25 cellular contexts compared by ENCODE assay signal in the genomic region with DNA sequence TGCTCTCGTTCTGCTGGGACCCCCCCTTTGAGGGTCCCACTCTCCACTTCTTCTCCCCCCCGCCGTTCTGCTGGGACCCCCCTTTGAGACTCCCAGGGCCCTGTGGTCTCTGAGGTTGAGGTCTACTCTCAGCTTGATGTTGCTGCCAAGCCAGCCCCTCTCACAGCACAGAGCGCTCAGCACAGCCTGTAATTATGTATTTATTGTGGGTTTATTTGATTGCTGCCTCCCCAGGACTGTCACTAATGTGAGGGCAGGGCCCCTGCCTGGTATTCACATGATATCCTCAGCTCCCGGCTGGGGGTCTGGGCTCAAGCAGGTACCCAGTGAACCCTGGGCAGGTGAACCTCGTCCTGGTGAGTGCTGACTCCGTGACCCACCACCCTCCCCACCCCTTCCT. TPM values are rescaled to one million over a fixed set of nuclear protein-coding genes. Genes with fewer than 3 reads are reported as not detected.
DNase-seq lines count a peak whose midpoint lies in the region; ATAC-seq, FAIRE-seq and TF ChIP-seq lines count a peak whose summit lies in the region.
"Had no signal": no experiment of that assay in that cellular context is flagged by ENCODE, and none has a peak within 500 bp of the region (broad histone marks: within the 10 kb centered on the region; RNA-seq: fewer than 3 reads in every experiment).

No MANE protein-coding gene starts in this region.

- TF ChIP-seq CTCF in H1 (IDR thresholded peaks at IDR 0.05; ENCODE audit: control extremely low read depth in 1 of 3, insufficient read depth in 1 of 3, low read depth in 1 of 3, low read length in 3 of 3): no peak

- ATAC-seq in stimulated activated memory B cell treated with anti-CD40 and anti-IgM and Interleukin-4, amounts not matched to agents 10 μg/mL and 1 μg/mL and 100 μg/mL, for 72 hours: no peak
- ATAC-seq in activated T-helper 17 cell treated with anti-CD3 and anti-CD28 coated beads, Interleukin-2, amount 50 U/mL, for 72 hours (replicated peaks): no peak
- no peak for ATAC-seq in left ventricle myocardium superior
- ATAC-seq: GM23338, K562, Right ventricle myocardium inferior had no signal

- DNase-seq in NCI-H2227 (lab: John Stamatoyannopoulos, UW; ENCODE audit: unreplicated experiment) (peak; percentile 56), H1 (ENCODE audit: low read depth in 1 of 2, low spot score in 2 of 2) (no peak), NCI-H1436 treated with DMSO at 0.1 percent for 48 hours (lab: John Stamatoyannopoulos, UW) (no peak), left ventricle myocardium superior (no peak)
- DNase-seq: CD4-positive, alpha-beta T cell; NCI-H1694; NCI-H2029 treated with DMSO at 0.1 percent for 48 hours; NCI-H2171; NCI-H524; NCI-H774; PC-9 had no signal

- no peak overlapping the region for H3K4me2 ChIP-seq in H1 (ENCODE audit: insufficient read depth in 1 of 2, low read depth in 2 of 2, low read length in 2 of 2)
- H3K4me2 ChIP-seq: BLaER1, GM23338, PC-9 had no signal

- H4K8ac ChIP-seq in H1 (ENCODE audit: extremely low read depth, insufficient read depth, low read length): peak overlapping the region; percentile 38; the same call in 1 of the 2 replicates

- intact Hi-C loops in left ventricle myocardium superior (cut with micrococcal nuclease): no loop called here

- H2AFZ ChIP-seq in H1 (ENCODE audit: low read length): no peak overlapping the region
- H2AFZ ChIP-seq: GM23338, PC-9 had no signal

- peaks cover 0 to 2% of the 10 kb centered on the region in 2 experiments for H4K20me1 ChIP-seq in H1 (replicated peaks in 1 of 2; ENCODE audit: control insufficient read depth in 1 of 2, insufficient read depth in 2 of 2, low read length in 2 of 2)
- H4K20me1 ChIP-seq: BLaER1 had no signal

- H2BK15ac ChIP-seq in H1 (ENCODE audit: low read length): no peak overlapping the region

- H3K27ac ChIP-seq in KOPT-K1 (ENCODE audit: low read depth, low read length, poor library complexity, severe bottlenecking) (peak overlapping the region; percentile 30), H1 (ENCODE audit: low read depth, low read length) (no peak overlapping the region)
- H3K27ac ChIP-seq: PC-9, SJSA1 had no signal

- no peak overlapping the region for H3K4me3 Mint-ChIP-seq in stimulated activated memory B cell treated with anti-CD40 and anti-IgM and Interleukin-4, amounts not matched to agents 10 μg/mL and 1 μg/mL and 100 μg/mL, for 72 hours
- no peak overlapping the region for H3K4me3 Mint-ChIP-seq in activated T-helper 17 cell treated with anti-CD3 and anti-CD28 coated beads, Interleukin-2, amount 50 U/mL, for 72 hours
- H3K4me3 Mint-ChIP-seq: CD4-positive, alpha-beta T cell; GM23338 had no signal

- H4K5ac ChIP-seq in H1 (ENCODE audit: insufficient read length, low read depth, low read length): no peak overlapping the region

- WGBS in H1 (ENCODE audit: extremely low coverage in 1 of 2, insufficient coverage in 1 of 2, insufficient read length in 1 of 2, insufficient replicate concordance in 2 of 2, low coverage in 1 of 2, low lambda C conversion rate in 2 of 2, missing lambda C conversion rate in 1 of 2), 2 experiments: 88% methylated on average over 4 of the region's 7 CpGs; no CpG with 5 or more reads in 1 of the 2 experiments

- no peaks in the 10 kb centered on the region for H3K36me3 ChIP-seq in KOPT-K1 (ENCODE audit: insufficient read depth, low read length)
- H3K36me3 ChIP-seq in H1 (ENCODE audit: control insufficient read depth in 2 of 4, insufficient read depth in 4 of 4, low read length in 3 of 4): no peaks in the 10 kb centered on the region
- H3K36me3 ChIP-seq: BLaER1, HAP-1, SJSA1 had no signal

- no peaks in the 10 kb centered on the region for H3K79me2 ChIP-seq in H1 (ENCODE audit: control insufficient read depth in 1 of 2, insufficient read depth in 2 of 2, low read length in 2 of 2)

- H3K56ac ChIP-seq in H1 (replicated peaks; ENCODE audit: insufficient read length, low read depth, low read length): no peak overlapping the region

- TF ChIP-seq RAD21 in H1 (IDR thresholded peaks at IDR 0.05 in 1 of 2, conservative IDR thresholded peaks at IDR 0.05 in 1 of 2; ENCODE audit: low read depth in 2 of 2, low read length in 2 of 2): no peak

- H3K23ac ChIP-seq in H1 (ENCODE audit: insufficient read length): no peak overlapping the region

- no peak overlapping the region for H2BK20ac ChIP-seq in H1 (ENCODE audit: low read length)

- no peak overlapping the region for H2BK12ac ChIP-seq in H1 (ENCODE audit: low read depth, low read length)

- peaks cover 0 to 6% (median 2%) of the 10 kb centered on the region in 4 experiments; a peak in 2 of 7 replicates for H3K4me1 ChIP-seq in H1 (replicated peaks in 1 of 4; ENCODE audit: control insufficient read depth in 3 of 4, insufficient read depth in 4 of 4, low read length in 3 of 4)
- H3K4me1 ChIP-seq: HAP-1 had no signal

- H3K23me2 ChIP-seq in H1 (ENCODE audit: low read depth, low read length): peaks cover 2% of the 10 kb centered on the region; the same call in 1 of the 2 replicates

- H3K4ac ChIP-seq in H1 (replicated peaks; ENCODE audit: insufficient read length, low read depth, low read length): no peak overlapping the region

- no peaks in the 10 kb centered on the region for H3K79me1 ChIP-seq in H1 (ENCODE audit: low read depth, low read length)

- no peak overlapping the region for H3K4me3 ChIP-seq in H1 (ENCODE audit: extremely low read depth in 1 of 4, insufficient read depth in 2 of 4, low read depth in 3 of 4, low read length in 4 of 4)
- H3K4me3 ChIP-seq: BLaER1, GM23338, HAP-1, K562, PC-9, SJSA1 had no signal

- H3K27me3 ChIP-seq in H1 (replicated peaks in 1 of 4; ENCODE audit: control insufficient read depth in 3 of 4, extremely low read depth in 1 of 4, insufficient read depth in 3 of 4, low read length in 3 of 4): peaks cover 12 to 32% (median 27%) of the 10 kb centered on the region in 4 experiments
- H3K27me3 ChIP-seq: BLaER1, SJSA1 had no signal

- no peaks in the 10 kb centered on the region for H3K9me3 ChIP-seq in KOPT-K1 (ENCODE audit: insufficient read depth, low read length, poor library complexity, severe bottlenecking)
- peaks cover 0 to 5% of the 10 kb centered on the region in 2 experiments; a peak in 1 of 4 replicates for H3K9me3 ChIP-seq in H1 (ENCODE audit: insufficient read depth in 2 of 2, low read depth in 1 of 2, low read length in 1 of 2)
- H3K9me3 ChIP-seq: BLaER1, HAP-1 had no signal

- H3K14ac ChIP-seq in H1 (ENCODE audit: insufficient read length): no peak overlapping the region

- no peak for FAIRE-seq in H1 (lab: Jason Lieb, UNC)
- FAIRE-seq: A204.1, G401.6, HTR-8/SVneo, K562 had no signal

- CTCF ChIA-PET in H1 (lab: Charles Lee; ENCODE audit: partially characterized antibody): interaction anchor here (1.0 to 2.1 kb wide), 3 partner anchors 36 to 223 kb away, joined by 4 to 5 read pairs (median 5); no protein-coding TSS in a partner anchor

- H3K36me3 Mint-ChIP-seq in stimulated activated memory B cell treated with anti-CD40 and anti-IgM and Interleukin-4, amounts not matched to agents 10 μg/mL and 1 μg/mL and 100 μg/mL, for 72 hours: no peaks in the 10 kb centered on the region
- no peaks in the 10 kb centered on the region for H3K36me3 Mint-ChIP-seq in activated T-helper 17 cell treated with anti-CD3 and anti-CD28 coated beads, Interleukin-2, amount 50 U/mL, for 72 hours (ENCODE audit: low read depth)

- H2AK5ac ChIP-seq in H1 (ENCODE audit: low read depth, low read length): no peak overlapping the region

- peaks cover 4% of the 10 kb centered on the region for H3K9me3 Mint-ChIP-seq in stimulated activated memory B cell treated with anti-CD40 and anti-IgM and Interleukin-4, amounts not matched to agents 10 μg/mL and 1 μg/mL and 100 μg/mL, for 72 hours
- no peaks in the 10 kb centered on the region for H3K9me3 Mint-ChIP-seq in activated T-helper 17 cell treated with anti-CD3 and anti-CD28 coated beads, Interleukin-2, amount 50 U/mL, for 72 hours
- H3K9me3 Mint-ChIP-seq: CD4-positive, alpha-beta T cell had no signal

- H2BK120ac ChIP-seq in H1 (replicated peaks; ENCODE audit: low read depth, low read length): no peak overlapping the region

- H3K4me1 Mint-ChIP-seq in stimulated activated memory B cell treated with anti-CD40 and anti-IgM and Interleukin-4, amounts not matched to agents 10 μg/mL and 1 μg/mL and 100 μg/mL, for 72 hours: peaks cover 6% of the 10 kb centered on the region
- no peaks in the 10 kb centered on the region for H3K4me1 Mint-ChIP-seq in activated T-helper 17 cell treated with anti-CD3 and anti-CD28 coated beads, Interleukin-2, amount 50 U/mL, for 72 hours
- H3K4me1 Mint-ChIP-seq: GM23338 had no signal

- H3K9ac ChIP-seq in H1 (replicated peaks in 1 of 4; ENCODE audit: extremely low read depth in 1 of 4, low read depth in 3 of 4, low read length in 3 of 4): no peak overlapping the region
- H3K9ac ChIP-seq: BLaER1 had no signal

- peak overlapping the region; percentile 53 for H3K27ac Mint-ChIP-seq in stimulated activated memory B cell treated with anti-CD40 and anti-IgM and Interleukin-4, amounts not matched to agents 10 μg/mL and 1 μg/mL and 100 μg/mL, for 72 hours
- H3K27ac Mint-ChIP-seq in activated T-helper 17 cell treated with anti-CD3 and anti-CD28 coated beads, Interleukin-2, amount 50 U/mL, for 72 hours: no peak overlapping the region
- H3K27ac Mint-ChIP-seq: CD4-positive, alpha-beta T cell; GM23338 had no signal

- no peak overlapping the region for H3K18ac ChIP-seq in H1 (ENCODE audit: extremely low read depth, low read length)

- no peak overlapping the region for H4K91ac ChIP-seq in H1 (replicated peaks; ENCODE audit: insufficient read length, low read length)

- peaks cover 47% of the 10 kb centered on the region for H3K27me3 Mint-ChIP-seq in stimulated activated memory B cell treated with anti-CD40 and anti-IgM and Interleukin-4, amounts not matched to agents 10 μg/mL and 1 μg/mL and 100 μg/mL, for 72 hours
- peaks cover 10% of the 10 kb centered on the region for H3K27me3 Mint-ChIP-seq in activated T-helper 17 cell treated with anti-CD3 and anti-CD28 coated beads, Interleukin-2, amount 50 U/mL, for 72 hours

- no peak for TF ChIP-seq POLR2A in H1 (IDR thresholded peaks at IDR 0.05; ENCODE audit: control extremely low read depth in 1 of 2, low read depth in 2 of 2, low read length in 2 of 2)

- no peak for TF ChIP-seq EP300 in H1 (IDR thresholded peaks at IDR 0.05; ENCODE audit: borderline replicate concordance in 1 of 2, low read depth in 2 of 2, low read length in 2 of 2)

- POLR2A ChIA-PET in H1 (lab: Charles Lee; ENCODE audit: partially characterized antibody): no interaction called here

- H2BK5ac ChIP-seq in H1 (ENCODE audit: low read depth, low read length): no peak overlapping the region

RNA-seq across cellular contexts. Expression of a gene that starts 35.4 kb away (rescaled TPM):
- total RNA-seq in H1 (2021; fragmentation: NEBNext Ultra II Directional; extraction: Animal tissue kit (Norgen Biotek cat#: 25700)): 3,535 and 3,691 TPM in 2 replicates
- polyA plus RNA-seq in H1 (2011; rRNA removed): 5,010 and 7,420 TPM in 2 replicates
- polyA plus RNA-seq in H1 (2011; cell fraction: cytosol; rRNA removed): 3,868 TPM
- 4,694 TPM for polyA plus RNA-seq in H1 (2011; cell fraction: nucleus; rRNA removed)
- 3,170 to 3,474 TPM (median 3,377 TPM) in 4 replicates for polyA plus RNA-seq in H1 (2012, experiment 1 of 2)
- polyA plus RNA-seq in H1 (2012, experiment 2 of 2): 3,649 TPM
- 4,243 TPM for polyA plus RNA-seq in H1 (2013, experiment 1 of 2)
- 4,284 TPM for polyA plus RNA-seq in H1 (2013, experiment 2 of 2)
- 1,111 and 1,306 TPM in 2 replicates for polyA minus RNA-seq in H1 (2011; rRNA and poly(A)+ RNA removed)
- 1,521 TPM for polyA minus RNA-seq in H1 (2011; cell fraction: cytosol; rRNA and poly(A)+ RNA removed)
- 1,666 TPM for polyA minus RNA-seq in H1 (2011; cell fraction: nucleus; rRNA and poly(A)+ RNA removed)
- total RNA-seq in activated T-helper 17 cell treated with anti-CD3 and anti-CD28 coated beads, Interleukin-2, amount 50 U/mL, for 72 hours: 1,000 to 10,000 TPM; 4,457 to 7,394 TPM
- total RNA-seq in left ventricle myocardium superior: 357 TPM

RNA-seq across cellular contexts. Expression of a gene that starts 51.0 kb away (rescaled TPM):
- total RNA-seq in H1 (2021; fragmentation: NEBNext Ultra II Directional; extraction: Animal tissue kit (Norgen Biotek cat#: 25700)): 0.30 TPM in 1 of 2 replicates, not detected in the other
- 0.18 and 0.44 TPM in 2 replicates for polyA plus RNA-seq in H1 (2011; rRNA removed)
- polyA plus RNA-seq in H1 (2011; cell fraction: cytosol; rRNA removed): 0.14 TPM
- 0.88 TPM for polyA plus RNA-seq in H1 (2011; cell fraction: nucleus; rRNA removed)
- polyA plus RNA-seq in H1 (2012, experiment 1 of 2): 0.12 to 0.43 TPM (median 0.30 TPM) in 4 replicates
- polyA plus RNA-seq in H1 (2012, experiment 2 of 2): 0.28 TPM
- not detected for polyA plus RNA-seq in H1 (2013, experiment 1 of 2)
- polyA plus RNA-seq in H1 (2013, experiment 2 of 2): 0.07 TPM
- 0.09 and 0.10 TPM in 2 replicates for polyA minus RNA-seq in H1 (2011; rRNA and poly(A)+ RNA removed)
- not detected for polyA minus RNA-seq in H1 (2011; cell fraction: cytosol; rRNA and poly(A)+ RNA removed)
- 0.90 TPM for polyA minus RNA-seq in H1 (2011; cell fraction: nucleus; rRNA and poly(A)+ RNA removed)
- total RNA-seq in activated T-helper 17 cell treated with anti-CD3 and anti-CD28 coated beads, Interleukin-2, amount 50 U/mL, for 72 hours: under 1 TPM; 0.43 to 0.93 TPM
- 0.50 TPM for total RNA-seq in left ventricle myocardium superior
- total RNA-seq: K562, MCF 10A, RPMI7951 had no signal
